In genomic region chr10:113019692-113020424, GRCh38 we compare ENCODE assay signal across 1 cellular context.
TF ChIP-seq lines count a peak whose summit lies in the region.

No MANE protein-coding gene starts in this region.

TF ChIP-seq in HepG2, 621 proteins besides CTCF, POLR2A, EP300 and RAD21 (continued from another document and continues in another):
- TF ChIP-seq HNF1A (IDR thresholded peaks at IDR 0.05; ENCODE audit: low read depth), result no peak
- TF ChIP-seq HNF1A (CRISPR knock-in tag; IDR thresholded peaks at IDR 0.05; ENCODE audit: borderline replicate concordance), result peak; percentile 62; the same call in 1 of the 2 replicates
- peak; percentile 58 for TF ChIP-seq FOXK2 (IDR thresholded peaks at IDR 0.05)
- peak; percentile 72 for TF ChIP-seq TCF7 (IDR thresholded peaks at IDR 0.05; ENCODE audit: low read depth)
- TF ChIP-seq ZBTB34 (CRISPR knock-in tag; IDR thresholded peaks at IDR 0.05), result no peak
- TF ChIP-seq ZSCAN29 (CRISPR knock-in tag; conservative IDR thresholded peaks at IDR 0.05), result 0 out of 2 replicates have a peak, but pooled peaks have one; percentile 37
- peak; percentile 97 for TF ChIP-seq ONECUT2 (CRISPR knock-in tag; IDR thresholded peaks at IDR 0.05)
- no peak for TF ChIP-seq FOXP1 (IDR thresholded peaks at IDR 0.05)
- TF ChIP-seq FOXP1 (CRISPR knock-in tag; IDR thresholded peaks at IDR 0.05), result peak; percentile 84
- TF ChIP-seq ZKSCAN8 (CRISPR knock-in tag; IDR thresholded peaks at IDR 0.05; ENCODE audit: borderline replicate concordance), result peak; percentile 27; the same call in 1 of the 2 replicates
- TF ChIP-seq LCORL (IDR thresholded peaks at IDR 0.05), result peak; percentile 74; the same call in 1 of the 2 replicates
- peak; percentile 86 for TF ChIP-seq LCORL (CRISPR knock-in tag; IDR thresholded peaks at IDR 0.05)
- TF ChIP-seq ZNF609 (CRISPR knock-in tag; IDR thresholded peaks at IDR 0.05; ENCODE audit: borderline replicate concordance), result peak; percentile 93
- 0 out of 2 replicates have a peak, but pooled peaks have one; percentile 18 for TF ChIP-seq ZNF607 (CRISPR knock-in tag; IDR thresholded peaks at IDR 0.05; ENCODE audit: borderline replicate concordance)
- peak; percentile 46 for TF ChIP-seq POGZ (CRISPR knock-in tag; IDR thresholded peaks at IDR 0.05)
- 0 out of 2 replicates have a peak, but pooled peaks have one; percentile 43 for TF ChIP-seq ZNF143 (CRISPR knock-in tag; IDR thresholded peaks at IDR 0.05)
- peak; percentile 32; the same call in 1 of the 2 replicates for TF ChIP-seq RCOR2 (CRISPR knock-in tag; IDR thresholded peaks at IDR 0.05)
- peak; percentile 42; the same call in 1 of the 2 replicates for TF ChIP-seq ATF2 (CRISPR knock-in tag; IDR thresholded peaks at IDR 0.05)
- peak; percentile 85; the same call in 1 of the 2 replicates for TF ChIP-seq FOXJ3 (CRISPR knock-in tag; IDR thresholded peaks at IDR 0.05; ENCODE audit: borderline replicate concordance)
- TF ChIP-seq NONO (IDR thresholded peaks at IDR 0.05), result no peak
- TF ChIP-seq NONO (CRISPR knock-in tag; conservative IDR thresholded peaks at IDR 0.05), result 0 out of 2 replicates have a peak, but pooled peaks have one; percentile 41
- TF ChIP-seq SOX5 (CRISPR knock-in tag; IDR thresholded peaks at IDR 0.05; ENCODE audit: borderline replicate concordance), result peak; percentile 82; the same call in 1 of the 2 replicates
- TF ChIP-seq KMT2A (CRISPR knock-in tag; IDR thresholded peaks at IDR 0.05), result peak; percentile 43; the same call in 1 of the 2 replicates
- no peak for TF ChIP-seq SNRNP70 (IDR thresholded peaks at IDR 0.05; ENCODE audit: low read depth, low read length)
- 0 out of 2 replicates have a peak, but pooled peaks have one; percentile 33 for TF ChIP-seq ZNF772 (CRISPR knock-in tag; IDR thresholded peaks at IDR 0.05)
- TF ChIP-seq ZBTB25 (CRISPR knock-in tag; IDR thresholded peaks at IDR 0.05), result 0 out of 2 replicates have a peak, but pooled peaks have one; percentile 59
- no peak for TF ChIP-seq CENPBD1 (CRISPR knock-in tag; IDR thresholded peaks at IDR 0.05; ENCODE audit: borderline replicate concordance, low read depth)
- TF ChIP-seq ZBTB7B (CRISPR knock-in tag; IDR thresholded peaks at IDR 0.05), result peak; percentile 67; the same call in 1 of the 2 replicates
- peak; percentile 51; the same call in 1 of the 2 replicates for TF ChIP-seq ZNF232 (CRISPR knock-in tag; IDR thresholded peaks at IDR 0.05; ENCODE audit: borderline replicate concordance)
- TF ChIP-seq ZNF205 (CRISPR knock-in tag; IDR thresholded peaks at IDR 0.05), result 0 out of 2 replicates have a peak, but pooled peaks have one; percentile 29
- no peak for TF ChIP-seq NR3C1 (CRISPR knock-in tag; IDR thresholded peaks at IDR 0.05)
- no peak for TF ChIP-seq ATM (IDR thresholded peaks at IDR 0.05; ENCODE audit: borderline replicate concordance)
- TF ChIP-seq ZNF788 (CRISPR knock-in tag; IDR thresholded peaks at IDR 0.05; ENCODE audit: borderline replicate concordance), result peak; percentile 42; the same call in 1 of the 2 replicates
- TF ChIP-seq FUBP1 (CRISPR knock-in tag; IDR thresholded peaks at IDR 0.05; ENCODE audit: borderline replicate concordance), result no peak
- no peak for TF ChIP-seq CREB1 (IDR thresholded peaks at IDR 0.05)
- peak; percentile 65; the same call in 1 of the 2 replicates for TF ChIP-seq CREB1 (CRISPR knock-in tag; IDR thresholded peaks at IDR 0.05)
- TF ChIP-seq RXRA (CRISPR knock-in tag; IDR thresholded peaks at IDR 0.05), result peak; percentile 30; the same call in 1 of the 2 replicates
- 0 out of 2 replicates have a peak, but pooled peaks have one; percentile 69 for TF ChIP-seq BCL3 (CRISPR knock-in tag; IDR thresholded peaks at IDR 0.05)
- TF ChIP-seq TBP (CRISPR knock-in tag; IDR thresholded peaks at IDR 0.05), result no peak
- 0 out of 2 replicates have a peak, but pooled peaks have one; percentile 37 for TF ChIP-seq ZNF784 (CRISPR knock-in tag; IDR thresholded peaks at IDR 0.05; ENCODE audit: borderline replicate concordance)
- TF ChIP-seq ZGPAT (CRISPR knock-in tag; IDR thresholded peaks at IDR 0.05), result 0 out of 2 replicates have a peak, but pooled peaks have one; percentile 39
- TF ChIP-seq SOX13 (IDR thresholded peaks at IDR 0.05), result peak; percentile 46; the same call in 1 of the 2 replicates
- peak in 1 of 2 experiments; percentile 82; a peak in 2 of 4 replicates for TF ChIP-seq SOX13 (CRISPR knock-in tag; conservative IDR thresholded peaks at IDR 0.05 in 1 of 2, IDR thresholded peaks at IDR 0.05 in 1 of 2)
- peak; percentile 78 for TF ChIP-seq HDAC2 (CRISPR knock-in tag; IDR thresholded peaks at IDR 0.05)
